20 cellular contexts compared by ENCODE assay signal in genomic region chr5:77418601-77419591, GRCh38.
A peak's percentile ranks its signal among the peaks of the same experiment; 100 is the strongest.
DNase-seq lines count a peak whose midpoint lies in the region; TF ChIP-seq lines count a peak whose summit lies in the region.
"Had no signal": no experiment of that assay in that cellular context is flagged by ENCODE, and none has a peak within 500 bp of the region (broad histone marks: within the 10 kb centered on the region; RNA-seq: fewer than 3 reads in every experiment).

No MANE protein-coding gene starts in this region.

- no peaks in the 10 kb centered on the region for H4K20me1 ChIP-seq in GM23248 (ENCODE audit: insufficient read depth)
- no peaks in the 10 kb centered on the region for H4K20me1 ChIP-seq in H9 (ENCODE audit: control insufficient read depth, insufficient read depth, insufficient read length)

- no peak overlapping the region for H2BK120ac ChIP-seq in H9 (ENCODE audit: low read depth, low read length, poor library complexity, severe bottlenecking)

- H3K4me1 Mint-ChIP-seq in H9, result no peaks in the 10 kb centered on the region
- H3K4me1 Mint-ChIP-seq: activated naive CD8-positive, alpha-beta T cell treated with anti-CD3 and anti-CD28 coated beads, Interleukin-2, amount 10 ng/mL, durations not matched to agents 7 days and 5 days had no signal

- no peak overlapping the region for H3K23ac ChIP-seq in H9 (ENCODE audit: insufficient read length, low read depth, low read length)

- no peaks in the 10 kb centered on the region for H3K9me2 ChIP-seq in GM23248 (ENCODE audit: insufficient read depth)

- DNase-seq in GM23248 (peak; percentile 30), astrocyte of the spinal cord (ENCODE audit: low read depth, low spot score) (peak; percentile 42), head of caudate nucleus (peak in 35 of 42 donors; percentile 8 to 67 (median 41)), H9 (no peak), posterior cingulate gyrus (no peak)
- no peak for DNase-seq in stimulated activated CD4-positive, alpha-beta T cell treated with anti-CD3 and anti-CD28 coated beads, Interleukin-4, amount 100 ng/mL, for 1 hour
- DNase-seq: activated CD4-positive, alpha-beta T cell treated with anti-CD3 and anti-CD28 coated beads, Interleukin-2, amount 50 U/mL, for 48 hours; activated naive CD8-positive, alpha-beta T cell treated with anti-CD3 and anti-CD28 coated beads, Interleukin-2, amount 10 ng/mL, durations not matched to agents 7 days and 5 days; activated T-cell treated with anti-CD3 and anti-CD28 coated beads, Interleukin-2, amount 50 U/mL, for 72 hours; C1 segment of cervical spinal cord; DND-41; esophagus squamous epithelium; H7; NCI-H1092 treated with DMSO at 0.1 percent for 48 hours; NCI-H2227 treated with DMSO at 0.1 percent for 48 hours; nephron progenitor cell; right cardiac atrium; stimulated activated CD4-positive, alpha-beta T cell treated with anti-CD3 and anti-CD28 coated beads, Interleukin-2, amount 100 ng/mL, for 48 hours had no signal

- H3K4me3 ChIP-seq in GM23248 (no peak overlapping the region), astrocyte of the spinal cord (ENCODE audit: low read depth, low read length) (no peak overlapping the region), skeletal muscle satellite cell (ENCODE audit: low read length) (peak overlapping the region; percentile 41)
- H3K4me3 ChIP-seq: esophagus squamous epithelium had no signal

- no peak overlapping the region for H4K91ac ChIP-seq in H9 (ENCODE audit: insufficient read length, low read depth, low read length)

- H3K9me3 Mint-ChIP-seq in H9, result no peaks in the 10 kb centered on the region; a peak in 1 of 5 replicates
- H3K9me3 Mint-ChIP-seq: activated naive CD8-positive, alpha-beta T cell treated with anti-CD3 and anti-CD28 coated beads, Interleukin-2, amount 10 ng/mL, durations not matched to agents 7 days and 5 days; nephron progenitor cell; type B pancreatic cell had no signal

- no peaks in the 10 kb centered on the region for H3K79me1 ChIP-seq in H9 (ENCODE audit: insufficient read depth, low read depth, low read length, poor library complexity, severe bottlenecking)

- H3T11ph ChIP-seq in H9 (ENCODE audit: low read length), result no peak overlapping the region

- WGBS in GM23248 (ENCODE audit: low coverage in 1 of 2, low lambda C conversion rate in 2 of 2, missing lambda C conversion rate in 2 of 2), 2 experiments, result 33% methylated on average over 13 of the region's 13 CpGs
- WGBS in H9 (ENCODE audit: extremely low coverage, insufficient read length, low lambda C conversion rate), result no CpG with 5 or more reads among the region's 13 CpGs

- no peaks in the 10 kb centered on the region for H3K27me3 Mint-ChIP-seq in H9 (ENCODE audit: low read depth)
- H3K27me3 Mint-ChIP-seq: type B pancreatic cell had no signal

- H3K18ac ChIP-seq in H9 (ENCODE audit: insufficient read length, low read depth, low read length), result no peak overlapping the region

- H3K4me1 ChIP-seq in GM23248 (ENCODE audit: insufficient read depth) (peaks cover 6% of the 10 kb centered on the region; the same call in 1 of the 2 replicates), skeletal muscle satellite cell (ENCODE audit: control insufficient read depth, insufficient read depth, low read length) (peaks cover 42% of the 10 kb centered on the region), H9 (ENCODE audit: insufficient read depth, low read length) (no peaks in the 10 kb centered on the region)
- H3K4me1 ChIP-seq: esophagus squamous epithelium had no signal

- H2AFZ ChIP-seq in GM23248, result peak overlapping the region; percentile 7; the same call in 1 of the 2 replicates
- H2AFZ ChIP-seq in H9 (ENCODE audit: low read length), result no peak overlapping the region

- H3K36me3 ChIP-seq in GM23248 (ENCODE audit: low read depth) (no peaks in the 10 kb centered on the region), skeletal muscle satellite cell (ENCODE audit: insufficient read depth, low read length) (no peaks in the 10 kb centered on the region)
- H3K36me3 ChIP-seq: esophagus squamous epithelium had no signal

- H3K79me2 ChIP-seq in GM23248 (ENCODE audit: insufficient read depth), result no peaks in the 10 kb centered on the region
- no peaks in the 10 kb centered on the region for H3K79me2 ChIP-seq in H9 (ENCODE audit: insufficient read depth, low read length)

- H3K4me2 ChIP-seq in GM23248 (ENCODE audit: unreplicated experiment) (no peak overlapping the region), skeletal muscle satellite cell (ENCODE audit: low read length) (peak overlapping the region; percentile 68), H9 (ENCODE audit: insufficient read depth, insufficient read length, low read length) (no peak overlapping the region)

- intact Hi-C loops in head of caudate nucleus (cut with DNase I) (no loop called here), posterior cingulate gyrus (cut with DNase I) (no loop called here)

- no peak overlapping the region for H3K27ac Mint-ChIP-seq in H9
- H3K27ac Mint-ChIP-seq: activated naive CD8-positive, alpha-beta T cell treated with anti-CD3 and anti-CD28 coated beads, Interleukin-2, amount 10 ng/mL, durations not matched to agents 7 days and 5 days; activated T-cell treated with anti-CD3 and anti-CD28 coated beads, Interleukin-2, amount 50 U/mL, for 72 hours; nephron progenitor cell; type B pancreatic cell had no signal

- no peak for TF ChIP-seq CTCF in astrocyte of the spinal cord (IDR thresholded peaks at IDR 0.05; ENCODE audit: low read depth, low read length)
- no peak for TF ChIP-seq CTCF in H9 (conservative IDR thresholded peaks at IDR 0.05)

- H2BK12ac ChIP-seq in H9 (ENCODE audit: insufficient read length, low read depth, low read length), result no peak overlapping the region

- no peak overlapping the region for H2BK15ac ChIP-seq in H9 (ENCODE audit: low read depth, low read length)

- no peak overlapping the region for H4K8ac ChIP-seq in H9 (replicated peaks; ENCODE audit: insufficient read length, low read depth, low read length)

- H3K27me3 ChIP-seq in GM23248 (replicated peaks; ENCODE audit: insufficient read depth) (no peaks in the 10 kb centered on the region; the same call in 1 of the 2 replicates), skeletal muscle satellite cell (ENCODE audit: control insufficient read depth, insufficient read depth, low read length) (no peaks in the 10 kb centered on the region), H9 (ENCODE audit: insufficient read depth, low read length) (no peaks in the 10 kb centered on the region)
- H3K27me3 ChIP-seq: esophagus squamous epithelium had no signal

- H2BK20ac ChIP-seq in H9 (ENCODE audit: low read depth, low read length, poor library complexity, severe bottlenecking), result no peak overlapping the region

- no peak overlapping the region for H3K9ac ChIP-seq in GM23248
- peak overlapping the region; percentile 79 for H3K9ac ChIP-seq in skeletal muscle satellite cell (ENCODE audit: low read depth, low read length)
- H3K9ac ChIP-seq in H9 (ENCODE audit: extremely low read depth, insufficient read length, low read length), result no peak overlapping the region

- H3K56ac ChIP-seq in H9 (ENCODE audit: insufficient read length, low read depth, low read length), result no peak overlapping the region

- H3K14ac ChIP-seq in H9 (ENCODE audit: insufficient read depth, low read length), result no peak overlapping the region

- no peak overlapping the region for H3K4me3 Mint-ChIP-seq in H9
- H3K4me3 Mint-ChIP-seq: activated naive CD8-positive, alpha-beta T cell treated with anti-CD3 and anti-CD28 coated beads, Interleukin-2, amount 10 ng/mL, durations not matched to agents 7 days and 5 days; activated T-cell treated with anti-CD3 and anti-CD28 coated beads, Interleukin-2, amount 50 U/mL, for 72 hours; nephron progenitor cell; type B pancreatic cell had no signal

- no peak overlapping the region for H4K5ac ChIP-seq in H9 (ENCODE audit: insufficient read length, low read depth, low read length)

- H2AK5ac ChIP-seq in H9 (ENCODE audit: insufficient read length, low read length), result no peak overlapping the region

- peaks cover 7% of the 10 kb centered on the region for H3F3A ChIP-seq in GM23248 (ENCODE audit: insufficient read depth)

- in situ Hi-C loops in GM23248 (cut with MboI) (no loop called here), astrocyte of the spinal cord (cut with HindIII; ENCODE audit: low sequenced_read_pairs) (no loop called here)

- no peak overlapping the region for H3K4ac ChIP-seq in H9 (ENCODE audit: low read depth, low read length)

- H2BK5ac ChIP-seq in H9 (ENCODE audit: insufficient read length, low read length), result no peak overlapping the region

- no peak overlapping the region for H3K27ac ChIP-seq in GM23248
- H3K27ac ChIP-seq in H9 (ENCODE audit: insufficient read length, low read depth, low read length), result no peak overlapping the region
- H3K27ac ChIP-seq: esophagus squamous epithelium had no signal

- H3K23me2 ChIP-seq in H9 (ENCODE audit: insufficient read length, low read depth, low read length, poor library complexity, severe bottlenecking), result no peaks in the 10 kb centered on the region

- no peaks in the 10 kb centered on the region for H3K9me3 ChIP-seq in GM23248 (ENCODE audit: low read depth)
- no peaks in the 10 kb centered on the region for H3K9me3 ChIP-seq in skeletal muscle satellite cell (replicated peaks; ENCODE audit: low read length)
- H3K9me3 ChIP-seq in H9 (ENCODE audit: control insufficient read depth, low read depth, low read length), result no peaks in the 10 kb centered on the region
- H3K9me3 ChIP-seq: esophagus squamous epithelium had no signal

- no peaks in the 10 kb centered on the region for H3K36me3 Mint-ChIP-seq in H9 (ENCODE audit: insufficient read depth in 1 of 3, low read depth in 3 of 3)
- H3K36me3 Mint-ChIP-seq: activated naive CD8-positive, alpha-beta T cell treated with anti-CD3 and anti-CD28 coated beads, Interleukin-2, amount 10 ng/mL, durations not matched to agents 7 days and 5 days had no signal

Comparison
In these comparisons a context has a peak if more than half of its experiments do, and no peak if none do; other contexts are left out.
1. DNase-seq: peak in GM23248 (single experiment), astrocyte of the spinal cord (single experiment) and head of caudate nucleus (35 of 42); none in H9 (single experiment), stimulated activated CD4-positive, alpha-beta T cell treated with anti-CD3 and anti-CD28 coated beads, Interleukin-4, amount 100 ng/mL, for 1 hour (single experiment) and posterior cingulate gyrus (0 of 10).